22 cellular contexts compared by ENCODE assay signal in the genomic region with DNA sequence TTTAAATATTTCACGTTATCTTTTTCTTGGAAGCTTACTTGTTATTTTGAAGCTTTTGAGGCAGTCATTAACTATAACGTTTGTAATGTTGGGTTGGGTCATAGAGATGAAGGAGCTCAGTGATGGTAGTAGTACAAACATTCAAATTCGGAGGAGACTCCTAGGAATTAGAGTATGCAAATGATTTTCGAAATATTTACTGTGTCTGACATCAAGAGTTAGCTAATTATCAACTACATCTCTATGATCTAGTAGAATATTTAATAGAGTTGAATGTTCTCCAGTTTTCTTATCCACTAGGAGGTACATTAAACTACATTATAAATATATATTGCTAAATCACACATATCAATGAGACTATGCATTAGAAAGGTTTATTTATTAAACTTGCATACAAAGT. TPM values are rescaled to one million over a fixed set of nuclear protein-coding genes. Genes with fewer than 3 reads are reported as not detected.
A peak's percentile ranks its signal among the peaks of the same experiment; 100 is the strongest.
DNase-seq lines count a peak whose midpoint lies in the region; ATAC-seq and TF ChIP-seq lines count a peak whose summit lies in the region.
"Had no signal": no experiment of that assay in that cellular context is flagged by ENCODE, and none has a peak within 500 bp of the region (broad histone marks: within the 10 kb centered on the region; RNA-seq: fewer than 3 reads in every experiment).

No MANE protein-coding gene starts in this region.

- DNase-seq in activated T-cell treated with anti-CD3 and anti-CD28 coated beads, Interleukin-2, amount 50 U/mL, for 72 hours = no peak
- no peak for DNase-seq in activated T-cell treated with anti-CD3 and anti-CD28 coated beads for 4 hours
- DNase-seq in renal cortical epithelial cell (ENCODE audit: low read depth) = peak; percentile 26
- no peak for DNase-seq in brain microvascular endothelial cell
- DNase-seq: AML-193; CD4-positive, alpha-beta T cell; CD8-positive, alpha-beta T cell; COR-L47; DMS 273 treated with DMSO at 0.1 percent for 48 hours; DMS153; DMS53; DMS79; DND-41; EL; GF-D8 had no signal

- H3K9me3 Mint-ChIP-seq in activated T-cell treated with anti-CD3 and anti-CD28 coated beads, Interleukin-2, amount 50 U/mL, for 72 hours = no peaks in the 10 kb centered on the region
- H3K9me3 Mint-ChIP-seq: CD4-positive, alpha-beta T cell; CD8-positive, alpha-beta T cell had no signal

- no peaks in the 10 kb centered on the region for H3K27me3 ChIP-seq in brain microvascular endothelial cell (replicated peaks)
- H3K27me3 ChIP-seq: BLaER1 treated with 17β-estradiol and CSF1 and Interleukin-3, amounts not matched to agents 10 nM and 100 nM had no signal

- H3K4me1 Mint-ChIP-seq in activated T-cell treated with anti-CD3 and anti-CD28 coated beads, Interleukin-2, amount 50 U/mL, for 72 hours (ENCODE audit: low read depth) = peaks cover 9% of the 10 kb centered on the region

- peaks cover 48% of the 10 kb centered on the region for H3K36me3 ChIP-seq in brain microvascular endothelial cell (replicated peaks)

- peak overlapping the region; percentile 85 for H3K27ac ChIP-seq in VCaP
- H3K27ac ChIP-seq in brain microvascular endothelial cell = no peak overlapping the region
- H3K27ac ChIP-seq: 22Rv1; A549; BLaER1 treated with 17β-estradiol and CSF1 and Interleukin-3, amounts not matched to agents 10 nM and 100 nM; C4-2B had no signal

- in situ Hi-C loops in brain microvascular endothelial cell (cut with HindIII; ENCODE audit: low pct_ligation_motif_present, low sequenced_read_pairs) = no loop called here

- ATAC-seq in activated T-cell treated with anti-CD3 and anti-CD28 coated beads, Interleukin-2, amount 50 U/mL, for 72 hours (replicated peaks in 1 of 2) = no peak
- ATAC-seq in HG02973 (IDR thresholded peaks at IDR 0.05; ENCODE audit: unreplicated experiment) = no peak
- ATAC-seq: A549; CD8-positive, alpha-beta T cell had no signal

- no peaks in the 10 kb centered on the region for H3K27me3 Mint-ChIP-seq in activated T-cell treated with anti-CD3 and anti-CD28 coated beads, Interleukin-2, amount 50 U/mL, for 72 hours (ENCODE audit: low read depth)
- H3K27me3 Mint-ChIP-seq: B cell; CD4-positive, alpha-beta T cell had no signal

- TF ChIP-seq CTCF in VCaP (conservative IDR thresholded peaks at IDR 0.05) = no peak
- TF ChIP-seq CTCF in brain microvascular endothelial cell (IDR thresholded peaks at IDR 0.05; ENCODE audit: low read depth, low read length, missing control alignments) = no peak

- peaks cover 0 to 18% of the 10 kb centered on the region in 2 donors for H3K36me3 Mint-ChIP-seq in activated T-cell treated with anti-CD3 and anti-CD28 coated beads, Interleukin-2, amount 50 U/mL, for 72 hours (ENCODE audit: insufficient read depth in 2 of 2)

- no peak overlapping the region for H3K4me3 ChIP-seq in brain microvascular endothelial cell (ENCODE audit: low read depth, low read length)
- H3K4me3 ChIP-seq: A549; BLaER1 treated with 17β-estradiol and CSF1 and Interleukin-3, amounts not matched to agents 10 nM and 100 nM had no signal

- no peak overlapping the region for H3K4me3 Mint-ChIP-seq in activated T-cell treated with anti-CD3 and anti-CD28 coated beads, Interleukin-2, amount 50 U/mL, for 72 hours
- H3K4me3 Mint-ChIP-seq: B cell; CD4-positive, alpha-beta T cell; CD8-positive, alpha-beta T cell had no signal

- peak overlapping the region; percentile 24 for H3K27ac Mint-ChIP-seq in activated T-cell treated with anti-CD3 and anti-CD28 coated beads, Interleukin-2, amount 50 U/mL, for 72 hours
- H3K27ac Mint-ChIP-seq: B cell; CD4-positive, alpha-beta T cell; CD8-positive, alpha-beta T cell had no signal

RNA-seq across cellular contexts. Expression of a gene that starts 28.8 kb away (rescaled TPM):
- total RNA-seq in activated T-cell treated with anti-CD3 and anti-CD28 coated beads, Interleukin-2, amount 50 U/mL, for 72 hours = 10 to 100 TPM; 39.4 TPM
- total RNA-seq in renal cortical epithelial cell = 58.9 and 124 TPM in 2 replicates

RNA-seq across cellular contexts. Expression of a gene that starts 57.2 kb away (rescaled TPM):
- total RNA-seq in activated T-cell treated with anti-CD3 and anti-CD28 coated beads, Interleukin-2, amount 50 U/mL, for 72 hours = 10 to 100 TPM; 46.9 TPM
- total RNA-seq in renal cortical epithelial cell = 55.0 and 64.3 TPM in 2 replicates

RNA-seq across cellular contexts. Expression of a gene that starts 58.4 kb away (rescaled TPM):
- total RNA-seq in activated T-cell treated with anti-CD3 and anti-CD28 coated beads, Interleukin-2, amount 50 U/mL, for 72 hours = 10 to 100 TPM; 81.9 to 93.2 TPM
- total RNA-seq in renal cortical epithelial cell = 12.7 and 39.0 TPM in 2 replicates
